Comparison of ENCODE assay signal across 18 cellular contexts in genomic region chr2:207935991-207936370, GRCh38.
"Had no signal": no experiment of that assay in that cellular context is flagged by ENCODE, and none has a peak within 500 bp of the region (broad histone marks: within the 10 kb centered on the region; RNA-seq: fewer than 3 reads in every experiment).

No MANE protein-coding gene starts in this region.

- H3K4me1 ChIP-seq: uterus had no signal

- H3K9me3 ChIP-seq: esophagus muscularis mucosa, gastrocnemius medialis, pancreas, stomach, uterus had no signal

- H3K4me3 ChIP-seq: esophagus muscularis mucosa, gastrocnemius medialis, lung, pancreas, stomach, uterus had no signal

- H3K36me3 ChIP-seq: gastrocnemius medialis, pancreas, stomach, uterus had no signal

- DNase-seq: effector memory CD4-positive, alpha-beta T cell; gastrocnemius medialis; immature natural killer cell; mesenchymal stem cell; midbrain; occipital lobe; pancreas; retina; stimulated activated CD4-positive, alpha-beta T cell treated with anti-CD3 and anti-CD28 coated beads, Interleukin-2, amount 100 ng/mL, for 24 hours; stimulated activated CD4-positive, alpha-beta T cell treated with anti-CD3 and anti-CD28 coated beads, Interleukin-4, amount 100 ng/mL, for 4 hours; stimulated activated naive B cell treated with anti-CD40 and anti-IgM and Interleukin-4, amounts not matched to agents 10 μg/mL and 1 μg/mL and 100 μg/mL, for 72 hours; stomach; trophoblast cell; uterus had no signal

- H3K27ac ChIP-seq: esophagus muscularis mucosa, gastrocnemius medialis, pancreas, stomach had no signal

- H3K27me3 ChIP-seq: esophagus muscularis mucosa, gastrocnemius medialis, pancreas, stomach, uterus had no signal

- ATAC-seq: gastrocnemius medialis; natural killer cell treated with Interleukin-12 subunit alpha and Interleukin-12 subunit beta and Interleukin-15 and Interleukin-18, amount 100 ng/mL, for 72 hours; pancreas; sciatic nerve; stimulated activated naive B cell treated with anti-CD40 and anti-IgM and Interleukin-4, amounts not matched to agents 10 μg/mL and 1 μg/mL and 100 μg/mL, for 72 hours had no signal
